34 cellular contexts compared by ENCODE assay signal in the genomic region with DNA sequence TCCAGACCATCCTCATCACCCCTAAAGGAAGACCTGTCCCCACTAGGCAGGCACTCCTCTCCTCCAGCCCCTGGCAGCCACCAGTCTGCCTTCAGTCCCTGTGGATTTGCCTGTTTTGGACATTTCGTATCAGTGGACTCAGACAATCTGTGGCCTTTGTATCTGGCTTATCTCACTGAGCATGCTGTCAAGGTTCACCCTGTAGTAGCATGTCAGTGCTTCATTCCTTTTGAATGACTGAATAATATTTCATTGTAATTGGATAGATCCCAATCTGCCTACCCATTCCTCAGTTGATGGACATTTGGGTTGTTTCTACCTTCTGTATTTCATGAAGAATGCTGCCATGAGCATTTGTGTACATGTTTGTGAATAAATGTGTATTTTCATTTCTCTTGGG. TPM values are rescaled to one million over a fixed set of nuclear protein-coding genes. Genes with fewer than 3 reads are reported as not detected.
DNase-seq lines count a peak whose midpoint lies in the region; ATAC-seq, FAIRE-seq and TF ChIP-seq lines count a peak whose summit lies in the region.
"Had no signal": no experiment of that assay in that cellular context is flagged by ENCODE, and none has a peak within 500 bp of the region (broad histone marks: within the 10 kb centered on the region; RNA-seq: fewer than 3 reads in every experiment).

No MANE protein-coding gene starts in this region.

- peaks cover 30% of the 10 kb centered on the region for H3K79me2 ChIP-seq in SK-N-SH (ENCODE audit: insufficient read depth)
- peaks cover 44% of the 10 kb centered on the region for H3K79me2 ChIP-seq in K562 (ENCODE audit: control insufficient read depth, insufficient read depth, low read length)
- peaks cover 21% of the 10 kb centered on the region for H3K79me2 ChIP-seq in neural progenitor cell (ENCODE audit: low read depth)

- TF ChIP-seq CTCF in SK-N-SH (IDR thresholded peaks at IDR 0.05) (no peak), K562 (IDR thresholded peaks at IDR 0.05 in 2 of 3, conservative IDR thresholded peaks at IDR 0.05 in 1 of 3; ENCODE audit: insufficient read depth in 2 of 3, low read depth in 1 of 3, low read length in 3 of 3) (no peak), neural progenitor cell (IDR thresholded peaks at IDR 0.05) (no peak)
- no peak for TF ChIP-seq CTCF in CD4-positive, alpha-beta T cell (IDR thresholded peaks at IDR 0.05)

- ATAC-seq in SK-N-SH treated with all-trans-retinoic acid at 6 μM for 48 hours, result no peak
- no peak for ATAC-seq in CD4-positive, alpha-beta T cell (ENCODE audit: poor library complexity)
- no peak for ATAC-seq in K562
- ATAC-seq in HG03095 (IDR thresholded peaks at IDR 0.05; ENCODE audit: unreplicated experiment), result no peak
- ATAC-seq: body of pancreas, sciatic nerve, T-cell had no signal

- peak overlapping the region; percentile 5 for H3K4me3 Mint-ChIP-seq in CD4-positive, alpha-beta T cell
- H3K4me3 Mint-ChIP-seq in neural progenitor cell, result peak overlapping the region; percentile 34
- H3K4me3 Mint-ChIP-seq: T-cell had no signal

- H2AFZ ChIP-seq in SK-N-SH (ENCODE audit: low read depth), result no peak overlapping the region
- no peak overlapping the region for H2AFZ ChIP-seq in K562 (ENCODE audit: low read depth, low read length)
- H2AFZ ChIP-seq in neural progenitor cell (replicated peaks), result no peak overlapping the region

- 0 out of 2 replicates have a peak, but pooled peaks have one; percentile 16 for TF ChIP-seq POLR2A in K562 (conservative IDR thresholded peaks at IDR 0.05)

- intact Hi-C loops in CD4-positive, alpha-beta T cell (cut with DNase I, micrococcal nuclease), result loop anchor here in 1 of 2 experiments (2.0 kb wide), 1 partner anchor 45 kb away; no protein-coding TSS in a partner anchor
- intact Hi-C loops in K562 (cut with micrococcal nuclease), result loop anchor here (5.0 kb wide), 1 partner anchor 102 kb away; no protein-coding TSS in a partner anchor

- DNase-seq in SK-N-SH (no peak), K562 (ENCODE audit: extremely low read depth in 1 of 4, low spot score in 3 of 4) (peak in 1 of 4 experiments; percentile 43), neural progenitor cell (ENCODE audit: low spot score) (no peak), DMS53 (lab: John Stamatoyannopoulos, UW) (no peak), GOT3 (lab: John Stamatoyannopoulos, UW) (no peak)
- no peak for DNase-seq in CD4-positive, alpha-beta T cell
- DNase-seq: 8988T; activated CD4-positive, alpha-beta T cell treated with anti-CD3 and anti-CD28 coated beads, Interleukin-2, amount 50 U/mL, for 48 hours; activated CD4-positive, CD25-positive, alpha-beta regulatory T cell; activated naive CD4-positive, alpha-beta T cell treated with Interleukin-2 at 50 U/mL for 16 hours; body of pancreas; C1 segment of cervical spinal cord; cerebellar nuclear complex; dermis blood vessel endothelial cell; DMS79; NCI-H1092; NCI-H1694 treated with DMSO at 0.1 percent for 48 hours; NCI-H446 treated with DMSO at 0.1 percent for 48 hours; NCI-H82; stimulated activated CD4-positive, alpha-beta T cell treated with anti-CD3 and anti-CD28 coated beads, Interleukin-4, amount 100 ng/mL, for 4 hours; T-cell had no signal

- H3K36me3 ChIP-seq in SK-N-SH (replicated peaks in 1 of 2; ENCODE audit: control insufficient read depth in 1 of 2, insufficient read depth in 2 of 2, low read length in 1 of 2) (peaks cover 3 to 4% of the 10 kb centered on the region in 2 experiments), K562 (ENCODE audit: control insufficient read depth, insufficient read depth, low read length) (peaks cover 26% of the 10 kb centered on the region), neural progenitor cell (no peaks in the 10 kb centered on the region)
- H3K36me3 ChIP-seq: prostate gland, SJSA1, tibial nerve had no signal

- H3K4me1 ChIP-seq in SK-N-SH (ENCODE audit: control insufficient read depth in 1 of 2, insufficient read depth in 2 of 2, low read depth in 1 of 2, low read length in 1 of 2) (peaks cover 0 to 18% of the 10 kb centered on the region in 2 experiments; a peak in 2 of 4 replicates), K562 (replicated peaks in 1 of 2; ENCODE audit: control insufficient read depth in 2 of 2, insufficient read depth in 2 of 2, low read length in 2 of 2) (peaks cover 32 to 38% of the 10 kb centered on the region in 2 experiments), neural progenitor cell (peaks cover 13% of the 10 kb centered on the region)
- H3K4me1 ChIP-seq: prostate gland had no signal

- H4K20me1 ChIP-seq in SK-N-SH (ENCODE audit: insufficient read depth) (no peaks in the 10 kb centered on the region), K562 (replicated peaks; ENCODE audit: control insufficient read depth, insufficient read depth, low read length) (no peaks in the 10 kb centered on the region; the same call in 1 of the 2 replicates), neural progenitor cell (ENCODE audit: low read depth) (peaks cover 13% of the 10 kb centered on the region)

- H3K27ac ChIP-seq in SK-N-SH (ENCODE audit: low read depth in 2 of 2, low read length in 1 of 2) (no peak overlapping the region), K562 (ENCODE audit: extremely low read depth, low read depth, low read length) (no peak overlapping the region), neural progenitor cell (no peak overlapping the region)
- H3K27ac ChIP-seq in CD4-positive, alpha-beta T cell (ENCODE audit: low read depth, low read length), result no peak overlapping the region
- H3K27ac ChIP-seq: body of pancreas, prostate gland, RWPE1, SJSA1, tibial nerve had no signal

- H3K4me2 ChIP-seq in SK-N-SH (no peak overlapping the region), K562 (ENCODE audit: insufficient read depth, low read length) (no peak overlapping the region), neural progenitor cell (no peak overlapping the region)

- TF ChIP-seq RAD21 in SK-N-SH (IDR thresholded peaks at IDR 0.05; ENCODE audit: low read length) (no peak), K562 (CRISPR knock-in tag; conservative IDR thresholded peaks at IDR 0.05 in 1 of 2, IDR thresholded peaks at IDR 0.05 in 1 of 2) (no peak)

- H3K27me3 ChIP-seq in SK-N-SH (ENCODE audit: insufficient read depth), result no peaks in the 10 kb centered on the region
- H3K27me3 ChIP-seq in CD4-positive, alpha-beta T cell (ENCODE audit: control insufficient read depth, insufficient read depth, low read length), result no peaks in the 10 kb centered on the region
- H3K27me3 ChIP-seq in K562 (ENCODE audit: control insufficient read depth in 2 of 2, insufficient read depth in 2 of 2, low read length in 2 of 2), result no peaks in the 10 kb centered on the region
- H3K27me3 ChIP-seq in neural progenitor cell, result peaks cover 8% of the 10 kb centered on the region
- H3K27me3 ChIP-seq: body of pancreas, tibial nerve had no signal

- H3K9ac ChIP-seq in SK-N-SH (no peak overlapping the region), K562 (ENCODE audit: insufficient read depth in 1 of 2, low read depth in 2 of 2, low read length in 2 of 2) (no peak overlapping the region; a peak in 1 of 4 replicates), neural progenitor cell (no peak overlapping the region)

- H3K9me2 ChIP-seq in SK-N-SH, result no peaks in the 10 kb centered on the region

- BruUV-seq in K562 (replicated peaks; lab: Mats Ljungman, UMichigan), result no TSS peak

- 75% methylated on average over 1 of the region's 1 CpG for WGBS in SK-N-SH (ENCODE audit: low lambda C conversion rate)
- WGBS in K562 (ENCODE audit: insufficient coverage, low coverage, missing lambda C conversion rate), result 18% methylated on average over 1 of the region's 1 CpG

- CTCF ChIA-PET in SK-N-SH (lab: Yijun Ruan, JAX) (interaction anchor here (1.0 to 2.3 kb wide), 3 partner anchors 16 to 114 kb away, joined by 3 to 6 read pairs (median 3); no protein-coding TSS in a partner anchor), K562 (lab: Yijun Ruan, JAX; ENCODE audit: low intra/inter-chr PET ratio) (no interaction called here)
- CTCF ChIA-PET in CD4-positive, alpha-beta T cell (lab: Charles Lee), result no interaction called here

- H3K9me3 Mint-ChIP-seq in CD4-positive, alpha-beta T cell, result no peaks in the 10 kb centered on the region
- H3K9me3 Mint-ChIP-seq in neural progenitor cell, result no peaks in the 10 kb centered on the region
- H3K9me3 Mint-ChIP-seq: T-cell had no signal

- H3K4me3 ChIP-seq in SK-N-SH (ENCODE audit: low read depth in 2 of 2, low read length in 1 of 2) (no peak overlapping the region), K562 (no peak overlapping the region), neural progenitor cell (no peak overlapping the region)
- H3K4me3 ChIP-seq: body of pancreas, prostate gland, SJSA1, tibial nerve had no signal

- FAIRE-seq in K562 (lab: Jason Lieb, UNC), result no peak
- FAIRE-seq: frontal cortex, G401.6, TTC549 had no signal

- H3K9me3 ChIP-seq in SK-N-SH (no peaks in the 10 kb centered on the region), K562 (replicated peaks; ENCODE audit: control insufficient read depth, insufficient read depth, low read depth, low read length) (no peaks in the 10 kb centered on the region), neural progenitor cell (ENCODE audit: low read depth) (no peaks in the 10 kb centered on the region)
- no peaks in the 10 kb centered on the region for H3K9me3 ChIP-seq in CD4-positive, alpha-beta T cell (ENCODE audit: control insufficient read depth, low read length)
- H3K9me3 ChIP-seq: body of pancreas, prostate gland, SJSA1, tibial nerve had no signal

- H3K4me1 Mint-ChIP-seq in CD4-positive, alpha-beta T cell (ENCODE audit: low read depth), result peaks cover 44% of the 10 kb centered on the region
- peaks cover 24% of the 10 kb centered on the region for H3K4me1 Mint-ChIP-seq in neural progenitor cell

- H3K36me3 Mint-ChIP-seq in CD4-positive, alpha-beta T cell (ENCODE audit: low read depth), result peaks cover 19% of the 10 kb centered on the region
- peaks cover 12% of the 10 kb centered on the region for H3K36me3 Mint-ChIP-seq in neural progenitor cell

- no peak overlapping the region for H3K27ac Mint-ChIP-seq in CD4-positive, alpha-beta T cell
- H3K27ac Mint-ChIP-seq in neural progenitor cell, result no peak overlapping the region
- H3K27ac Mint-ChIP-seq: T-cell had no signal

- TF ChIP-seq EP300 in SK-N-SH (IDR thresholded peaks at IDR 0.05; ENCODE audit: borderline replicate concordance in 1 of 2, low read depth in 1 of 2, low read length in 1 of 2), result no peak
- TF ChIP-seq EP300 in K562 (IDR thresholded peaks at IDR 0.05; ENCODE audit: low read length), result no peak

- peaks cover 7% of the 10 kb centered on the region for H3K27me3 Mint-ChIP-seq in CD4-positive, alpha-beta T cell
- H3K27me3 Mint-ChIP-seq in neural progenitor cell (ENCODE audit: insufficient read depth, low read depth), result peaks cover 7% of the 10 kb centered on the region
- H3K27me3 Mint-ChIP-seq: T-cell had no signal

- in situ Hi-C loops in K562 (cut with MboI), result loop anchor here (10.0 kb wide), 1 partner anchor 109 kb away; no protein-coding TSS in a partner anchor

- peaks cover 15% of the 10 kb centered on the region for H3K9me1 ChIP-seq in K562 (ENCODE audit: control insufficient read depth, insufficient read depth, low read length)

- H3F3A ChIP-seq in SK-N-SH (replicated peaks; ENCODE audit: insufficient read depth) (peaks cover 14% of the 10 kb centered on the region), neural progenitor cell (ENCODE audit: low read depth) (peaks cover 28% of the 10 kb centered on the region)

- POLR2A ChIA-PET in SK-N-SH (lab: Yijun Ruan, JAX) (no interaction called here), K562 (lab: Yijun Ruan, JAX) (interaction anchor here (1.5 to 6.4 kb wide), 2 partner anchors 34 to 58 kb away, joined by 4 to 64 read pairs; a partner anchor contains a TSS)
- POLR2A ChIA-PET in CD4-positive, alpha-beta T cell (lab: Charles Lee), result no interaction called here

RNA-seq across cellular contexts. Expression of a gene that starts 32.9 kb away (rescaled TPM):
- polyA plus RNA-seq in SK-N-SH (2012; rRNA removed), result 46.0 and 71.1 TPM in 2 replicates
- polyA plus RNA-seq in SK-N-SH (2012; cell fraction: cytosol; rRNA removed), result 52.3 and 67.2 TPM in 2 replicates
- polyA plus RNA-seq in SK-N-SH (2012; cell fraction: nucleus; rRNA removed), result 34.9 and 39.3 TPM in 2 replicates
- total RNA-seq in CD4-positive, alpha-beta T cell, result 10 to 100 TPM; 40.7 to 45.1 TPM
- 15.0 and 31.2 TPM in 2 replicates for total RNA-seq in K562 (2011; cell fraction: chromatin; rRNA removed; ENCODE audit: low replicate concordance)
- 24.3 and 25.7 TPM in 2 replicates for total RNA-seq in K562 (2011; cell fraction: nucleolus; rRNA removed)
- total RNA-seq in K562 (2011; cell fraction: nucleoplasm; rRNA removed), result 24.3 and 28.9 TPM in 2 replicates
- 44.1 and 53.7 TPM in 2 replicates for total RNA-seq in K562 (2014; rRNA removed)
- 32.0 and 40.3 TPM in 2 replicates for total RNA-seq in K562 (2014; rRNA removed; fragmentation: Illumina TruSeq; extraction: Trizol)
- total RNA-seq in K562 (2015; rRNA removed; fragmentation: Illumina TruSeq; extraction: Trizol), result 36.8 and 38.1 TPM in 2 replicates
- 114 and 119 TPM in 2 replicates for total RNA-seq in K562 (2021)
- polyA plus RNA-seq in K562 (2011; rRNA removed), result 45.6 and 52.7 TPM in 2 replicates
- polyA plus RNA-seq in K562 (2011; cell fraction: cytosol; rRNA removed), result 69.5 and 81.8 TPM in 2 replicates
- polyA plus RNA-seq in K562 (2011; cell fraction: nucleus; rRNA removed), result 23.0 and 28.0 TPM in 2 replicates
- 80.6 and 187 TPM in 2 replicates for polyA plus RNA-seq in K562 (2012)
- 53.9 and 60.8 TPM in 2 replicates for polyA plus RNA-seq in K562 (2014; fragmentation: Illumina TruSeq; extraction: Trizol)
- polyA plus RNA-seq in K562 (2014; fragmentation: Nextera tagmentation; extraction: Ambion mirVana), result 1 to 10 TPM; 2.3 to 3.2 TPM
- polyA plus RNA-seq in K562 (2014; rRNA removed), result 41.9 and 42.2 TPM in 2 replicates
- polyA minus RNA-seq in K562 (2011; rRNA and poly(A)+ RNA removed), result 42.6 and 50.7 TPM in 2 replicates
- 44.9 and 65.3 TPM in 2 replicates for polyA minus RNA-seq in K562 (2011; cell fraction: cytosol; rRNA and poly(A)+ RNA removed)
- polyA minus RNA-seq in K562 (2011; cell fraction: nucleus; rRNA and poly(A)+ RNA removed), result 7.5 and 16.1 TPM in 2 replicates
- total RNA-seq in neural progenitor cell (ENCODE audit: low replicate concordance), result 16.1 and 32.3 TPM in 2 replicates

RNA-seq across cellular contexts. Expression of a gene that starts 37.6 kb away (rescaled TPM):
- polyA plus RNA-seq in SK-N-SH (2012; rRNA removed), result 1.5 and 1.6 TPM in 2 replicates
- 0.35 and 0.69 TPM in 2 replicates for polyA plus RNA-seq in SK-N-SH (2012; cell fraction: cytosol; rRNA removed)
- polyA plus RNA-seq in SK-N-SH (2012; cell fraction: nucleus; rRNA removed), result 13.2 TPM in 2 replicates
- total RNA-seq in CD4-positive, alpha-beta T cell, result under 1 TPM; 0.73 to 0.96 TPM
- not detected in 2 replicates for total RNA-seq in K562 (2011; cell fraction: chromatin; rRNA removed; ENCODE audit: low replicate concordance)
- total RNA-seq in K562 (2011; cell fraction: nucleolus; rRNA removed), result 0.26 TPM in 1 of 2 replicates, not detected in the other
- not detected in 2 replicates for total RNA-seq in K562 (2011; cell fraction: nucleoplasm; rRNA removed)
- not detected in 2 replicates for total RNA-seq in K562 (2014; rRNA removed)
- not detected in 2 replicates for total RNA-seq in K562 (2014; rRNA removed; fragmentation: Illumina TruSeq; extraction: Trizol)
- not detected in 2 replicates for total RNA-seq in K562 (2015; rRNA removed; fragmentation: Illumina TruSeq; extraction: Trizol)
- not detected in 2 replicates for total RNA-seq in K562 (2021)
- not detected in 2 replicates for polyA plus RNA-seq in K562 (2011; rRNA removed)
- not detected in 2 replicates for polyA plus RNA-seq in K562 (2011; cell fraction: cytosol; rRNA removed)
- 0.07 TPM in 1 of 2 replicates, not detected in the other for polyA plus RNA-seq in K562 (2011; cell fraction: nucleus; rRNA removed)
- 0.35 and 0.83 TPM in 2 replicates for polyA plus RNA-seq in K562 (2012)
- not detected in 2 replicates for polyA plus RNA-seq in K562 (2014; fragmentation: Illumina TruSeq; extraction: Trizol)
- not detected for polyA plus RNA-seq in K562 (2014; fragmentation: Nextera tagmentation; extraction: Ambion mirVana)
- not detected in 2 replicates for polyA plus RNA-seq in K562 (2014; rRNA removed)
- not detected in 2 replicates for polyA minus RNA-seq in K562 (2011; rRNA and poly(A)+ RNA removed)
- polyA minus RNA-seq in K562 (2011; cell fraction: cytosol; rRNA and poly(A)+ RNA removed), result not detected in 2 replicates
- polyA minus RNA-seq in K562 (2011; cell fraction: nucleus; rRNA and poly(A)+ RNA removed), result not detected in 2 replicates
- 2.9 and 5.0 TPM in 2 replicates for total RNA-seq in neural progenitor cell (ENCODE audit: low replicate concordance)
- total RNA-seq: dermis blood vessel endothelial cell, HT-29, mesenteric fat pad, myocyte, SJSA1 had no signal

RNA-seq across cellular contexts. Expression of a gene that starts 47.6 kb away (rescaled TPM):
- polyA plus RNA-seq in SK-N-SH (2012; rRNA removed) (11.1 and 16.1 TPM in 2 replicates), K562 (2011; rRNA removed) (17.5 and 26.5 TPM in 2 replicates), K562 (2014; fragmentation: Illumina TruSeq; extraction: Trizol) (33.7 and 35.0 TPM in 2 replicates), K562 (2014; fragmentation: Nextera tagmentation; extraction: Ambion mirVana) (1 to 10 TPM; 3.6 to 3.8 TPM), K562 (2014; rRNA removed) (34.4 and 43.0 TPM in 2 replicates)
- 6.9 and 10.8 TPM in 2 replicates for polyA plus RNA-seq in SK-N-SH (2012; cell fraction: cytosol; rRNA removed)
- 47.1 and 60.3 TPM in 2 replicates for polyA plus RNA-seq in SK-N-SH (2012; cell fraction: nucleus; rRNA removed)
- 10 to 100 TPM; 32.0 to 32.6 TPM for total RNA-seq in CD4-positive, alpha-beta T cell
- 106 and 219 TPM in 2 replicates for total RNA-seq in K562 (2011; cell fraction: chromatin; rRNA removed; ENCODE audit: low replicate concordance)
- total RNA-seq in K562 (2011; cell fraction: nucleolus; rRNA removed), result 114 and 116 TPM in 2 replicates
- total RNA-seq in K562 (2011; cell fraction: nucleoplasm; rRNA removed), result 107 and 126 TPM in 2 replicates
- total RNA-seq in K562 (2014; rRNA removed) (45.1 and 49.1 TPM in 2 replicates), K562 (2014; rRNA removed; fragmentation: Illumina TruSeq; extraction: Trizol) (14.8 and 18.0 TPM in 2 replicates), K562 (2015; rRNA removed; fragmentation: Illumina TruSeq; extraction: Trizol) (29.7 and 29.8 TPM in 2 replicates), K562 (2021) (64.3 and 66.8 TPM in 2 replicates), neural progenitor cell (ENCODE audit: low replicate concordance) (13.7 and 24.9 TPM in 2 replicates)
- polyA plus RNA-seq in K562 (2011; cell fraction: cytosol; rRNA removed), result 15.7 and 25.5 TPM in 2 replicates
- polyA plus RNA-seq in K562 (2011; cell fraction: nucleus; rRNA removed), result 67.6 and 116 TPM in 2 replicates
- polyA plus RNA-seq in K562 (2012), result 33.4 and 43.7 TPM in 2 replicates
- 24.4 and 25.6 TPM in 2 replicates for polyA minus RNA-seq in K562 (2011; rRNA and poly(A)+ RNA removed)
- 22.2 and 23.9 TPM in 2 replicates for polyA minus RNA-seq in K562 (2011; cell fraction: cytosol; rRNA and poly(A)+ RNA removed)
- 42.0 and 46.8 TPM in 2 replicates for polyA minus RNA-seq in K562 (2011; cell fraction: nucleus; rRNA and poly(A)+ RNA removed)
